In the genomic region with DNA sequence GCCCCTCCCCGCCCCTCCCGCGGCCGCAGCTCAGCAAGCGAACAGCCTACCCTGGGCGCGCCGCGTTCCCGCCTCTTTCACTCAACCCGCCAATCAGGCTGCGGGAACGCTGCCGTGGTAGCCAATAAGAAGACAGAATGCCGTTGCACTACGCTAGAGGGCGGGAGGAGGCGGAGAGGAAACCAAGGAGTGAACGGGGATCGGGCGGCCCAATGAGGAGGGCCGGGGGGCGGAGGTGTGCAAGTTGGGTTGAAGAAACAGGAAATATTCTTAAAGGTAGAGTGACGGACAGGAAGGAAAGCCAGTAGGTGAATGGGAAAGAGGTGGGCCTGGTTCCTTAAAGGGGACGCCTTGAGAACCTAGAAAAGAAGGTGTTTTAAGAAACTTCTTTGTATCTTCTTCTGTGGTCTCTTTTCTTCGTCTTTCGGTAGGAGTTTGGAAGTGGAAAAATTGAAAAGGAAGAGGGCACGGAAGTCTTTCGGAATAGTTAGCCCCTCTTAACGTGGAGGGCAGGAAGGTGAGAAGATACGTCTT, we compare ENCODE assay signal across 8 cellular contexts. TPM values are rescaled to one million over a fixed set of nuclear protein-coding genes. Genes with fewer than 3 reads are reported as not detected.
DNase-seq lines count a peak whose midpoint lies in the region; ATAC-seq and TF ChIP-seq lines count a peak whose summit lies in the region.

No MANE protein-coding gene starts in this region.

- no peak overlapping the region for H3K4me3 Mint-ChIP-seq in osteocyte (ENCODE audit: unreplicated experiment)

- no peaks in the 10 kb centered on the region for H3K36me3 ChIP-seq in thymus (ENCODE audit: control insufficient read depth, insufficient read depth)

- no peak overlapping the region for H3K27ac Mint-ChIP-seq in osteocyte (ENCODE audit: unreplicated experiment)

- no peaks in the 10 kb centered on the region for H3K27me3 ChIP-seq in thymus (ENCODE audit: control insufficient read depth, insufficient read depth)

- peak; percentile 36 for TF ChIP-seq CTCF in osteocyte (IDR thresholded peaks at IDR 0.05)

- no peaks in the 10 kb centered on the region for H3K27me3 Mint-ChIP-seq in osteocyte (ENCODE audit: unreplicated experiment)

- ATAC-seq in HG02623 (IDR thresholded peaks at IDR 0.05; ENCODE audit: unreplicated experiment) = peak; percentile 92
- ATAC-seq in Right ventricle myocardium inferior = peak; percentile 98

- H3K9me3 Mint-ChIP-seq in osteocyte (ENCODE audit: unreplicated experiment) = no peaks in the 10 kb centered on the region

- WGBS in thymus = under 1% methylated on average over 31 of the region's 31 CpGs

- peaks cover 11% of the 10 kb centered on the region for H3K4me1 ChIP-seq in thymus (ENCODE audit: control insufficient read depth, insufficient read depth, low read length)

- peak overlapping the region; percentile 99 for H3K27ac ChIP-seq in thymus (ENCODE audit: low read depth)

- H3K9me3 ChIP-seq in thymus (ENCODE audit: control insufficient read depth) = no peaks in the 10 kb centered on the region

- intact Hi-C loops in Right ventricle myocardium inferior (cut with DNase I) = loop anchor here (1.0 kb wide), 1 partner anchor 50 kb away; a partner anchor contains a TSS

- peaks cover 23% of the 10 kb centered on the region for H3K4me1 Mint-ChIP-seq in osteocyte (ENCODE audit: unreplicated experiment)

- no peaks in the 10 kb centered on the region for H3K36me3 Mint-ChIP-seq in osteocyte (ENCODE audit: unreplicated experiment)

- peak; percentile 100 for DNase-seq in NCI-H1092 treated with DMSO at 0.1 percent for 48 hours (lab: John Stamatoyannopoulos, UW)
- peak; percentile 99 for DNase-seq in SKM-1 (lab: John Stamatoyannopoulos, UW; ENCODE audit: unreplicated experiment)
- DNase-seq in activated naive CD8-positive, alpha-beta T cell treated with anti-CD3 and anti-CD28 coated beads, Interleukin-2, amount 50 U/mL, for 16 hours (ENCODE audit: low read depth, low spot score) = peak; percentile 97
- DNase-seq in Right ventricle myocardium inferior (ENCODE audit: missing footprints) = peak; percentile 100
- peak; percentile 99 for DNase-seq in osteocyte (ENCODE audit: extremely low spot score, unreplicated experiment)

- H3K4me3 ChIP-seq in GM08714 (ENCODE audit: low read length) (peak overlapping the region; percentile 92), thymus (ENCODE audit: low read length) (peak overlapping the region; percentile 97)

RNA-seq across cellular contexts. Expression of a gene that starts 0.3 kb away (rescaled TPM):
- total RNA-seq in Right ventricle myocardium inferior (12.9 TPM), osteocyte (12.0 and 12.6 TPM in 2 replicates)
- 8.6 TPM for polyA plus RNA-seq in thymus

RNA-seq across cellular contexts. Expression of a gene that starts 49.3 kb away (rescaled TPM):
- total RNA-seq in Right ventricle myocardium inferior (80.8 TPM), osteocyte (82.8 and 83.1 TPM in 2 replicates)
- polyA plus RNA-seq in thymus = 43.6 TPM

RNA-seq across cellular contexts. Expression of a gene that starts 50.1 kb away (rescaled TPM):
- total RNA-seq in Right ventricle myocardium inferior = 23.9 TPM
- 73.7 and 84.7 TPM in 2 replicates for total RNA-seq in osteocyte
- 30.0 TPM for polyA plus RNA-seq in thymus

Comparison
In these comparisons a context has a peak if more than half of its experiments do, and no peak if none do; other contexts are left out.
1. Peak in every context shown above with its lines: DNase-seq, ATAC-seq, H3K4me3 ChIP-seq and H3K27ac ChIP-seq.